21 cellular contexts compared by ENCODE assay signal in the genomic region with DNA sequence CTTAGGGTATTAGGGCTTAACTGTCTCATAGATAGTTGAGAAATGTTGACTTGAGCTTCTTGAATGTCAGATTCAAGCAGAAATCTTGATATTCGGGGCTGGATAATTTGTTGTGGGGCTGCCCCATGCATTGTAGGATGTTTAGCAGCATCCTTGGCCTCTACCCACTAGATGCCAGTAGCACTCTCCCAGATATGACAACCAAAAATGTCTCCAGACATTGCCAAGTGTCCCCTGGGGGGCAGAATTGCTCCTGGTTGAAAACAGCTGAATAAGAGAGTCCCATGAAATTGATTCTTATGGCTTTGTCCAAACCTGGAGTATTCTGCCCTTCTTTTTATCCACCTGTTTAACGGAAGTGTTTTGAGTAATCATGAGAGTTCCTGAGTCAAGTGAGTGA. TPM values are rescaled to one million over a fixed set of nuclear protein-coding genes. Genes with fewer than 3 reads are reported as not detected.
DNase-seq lines count a peak whose midpoint lies in the region; ATAC-seq and TF ChIP-seq lines count a peak whose summit lies in the region.
"Had no signal": no experiment of that assay in that cellular context is flagged by ENCODE, and none has a peak within 500 bp of the region (broad histone marks: within the 10 kb centered on the region; RNA-seq: fewer than 3 reads in every experiment).

No MANE protein-coding gene starts in this region.

- no peak overlapping the region for H2BK15ac ChIP-seq in mesendoderm (replicated peaks; ENCODE audit: low read depth)

- H3K4ac ChIP-seq in mesendoderm (ENCODE audit: low read depth, low read length): no peak overlapping the region

- H2AK5ac ChIP-seq in mesendoderm (ENCODE audit: low read length): no peak overlapping the region

- WGBS in mesendoderm (ENCODE audit: extremely low coverage, insufficient coverage, low lambda C conversion rate): no CpG with 5 or more reads among the region's 2 CpGs

- H3K23ac ChIP-seq in mesendoderm (ENCODE audit: low read length): no peak overlapping the region

- H3K27ac ChIP-seq in dorsolateral prefrontal cortex (no peak overlapping the region), mesendoderm (ENCODE audit: low read depth, low read length) (no peak overlapping the region)
- H3K27ac ChIP-seq: HL-60, left lung, psoas muscle, spleen had no signal

- ATAC-seq in HG03565 (IDR thresholded peaks at IDR 0.05; ENCODE audit: unreplicated experiment): no peak
- ATAC-seq: activated T-cell treated with anti-CD3 and anti-CD28 coated beads, Interleukin-2, amount 50 U/mL, for 72 hours; left lung; psoas muscle; stimulated activated naive B cell treated with anti-CD40 and anti-IgM and Interleukin-4, amounts not matched to agents 10 μg/mL and 1 μg/mL and 100 μg/mL, for 72 hours; T-cell had no signal

- no peak overlapping the region for H3K4me2 ChIP-seq in mesendoderm (ENCODE audit: low read length)

- no peak overlapping the region for H4K8ac ChIP-seq in mesendoderm (ENCODE audit: low read depth, low read length)

- no peak for TF ChIP-seq POLR2A in NB4 (IDR thresholded peaks at IDR 0.05; ENCODE audit: extremely low read depth, insufficient read length)

- H4K5ac ChIP-seq in mesendoderm (ENCODE audit: low read length): no peak overlapping the region

- no peak overlapping the region for H3K56ac ChIP-seq in mesendoderm (ENCODE audit: low read length)

- no peaks in the 10 kb centered on the region for H3K27me3 ChIP-seq in dorsolateral prefrontal cortex
- H3K27me3 ChIP-seq in mesendoderm (ENCODE audit: insufficient read depth, low read length, poor library complexity): no peaks in the 10 kb centered on the region
- H3K27me3 ChIP-seq: left lung, spleen had no signal

- no peak overlapping the region for H2BK5ac ChIP-seq in mesendoderm (ENCODE audit: low read length)

- no peaks in the 10 kb centered on the region for H3K79me1 ChIP-seq in mesendoderm (ENCODE audit: low read length)

- no peaks in the 10 kb centered on the region for H3K79me2 ChIP-seq in mesendoderm (ENCODE audit: control insufficient read depth, insufficient read depth, low read length)

- DNase-seq in DMS53 (lab: John Stamatoyannopoulos, UW) (peak; percentile 2), DMS53 treated with DMSO at 0.1 percent for 48 hours (lab: John Stamatoyannopoulos, UW; ENCODE audit: unreplicated experiment) (no peak), EH (ENCODE audit: low read depth) (peak; percentile 12), NB4 (ENCODE audit: low read depth) (peak; percentile 25), dorsolateral prefrontal cortex (peak in 5 of 10 donors; percentile 41 to 58 (median 50)), NCI-H1105 (lab: John Stamatoyannopoulos, UW) (no peak), mesendoderm (no peak)
- DNase-seq: 8988T; activated T-cell treated with anti-CD3 and anti-CD28 coated beads, Interleukin-2, amount 50 U/mL, for 72 hours; CD4-positive, alpha-beta memory T cell; endodermal cell; left lung; naive B cell; NCI-H510A; psoas muscle; spleen; stimulated activated naive B cell treated with anti-CD40 and anti-IgM and Interleukin-4, amounts not matched to agents 10 μg/mL and 1 μg/mL and 100 μg/mL, for 72 hours; T-cell had no signal

- no peak overlapping the region for H2BK120ac ChIP-seq in mesendoderm (ENCODE audit: low read depth, low read length)

- H3K36me3 ChIP-seq in mesendoderm (ENCODE audit: control insufficient read depth, insufficient read depth, low read length): no peaks in the 10 kb centered on the region

- intact Hi-C loops in dorsolateral prefrontal cortex (cut with DNase I): no loop called here

- no peak overlapping the region for H3K4me3 ChIP-seq in NB4 (ENCODE audit: low read depth, low read length)
- H3K4me3 ChIP-seq in dorsolateral prefrontal cortex: no peak overlapping the region
- H3K4me3 ChIP-seq in mesendoderm (ENCODE audit: low read length): no peak overlapping the region
- H3K4me3 ChIP-seq: left lung, psoas muscle, spleen had no signal

- H3K9ac ChIP-seq in mesendoderm (ENCODE audit: low read length): no peak overlapping the region

- no peaks in the 10 kb centered on the region for H3K4me1 ChIP-seq in mesendoderm (ENCODE audit: control insufficient read depth, low read depth, low read length)
- H3K4me1 ChIP-seq: left lung, psoas muscle, spleen had no signal

- TF ChIP-seq CTCF in NB4 (IDR thresholded peaks at IDR 0.05; ENCODE audit: low read depth, low read length) (peak; percentile 4), dorsolateral prefrontal cortex (IDR thresholded peaks at IDR 0.05 in 54 of 56, conservative IDR thresholded peaks at IDR 0.05 in 2 of 56; ENCODE audit: low read depth in 1 of 56, partially characterized antibody in 56 of 56) (peak in 29 of 56 donors; percentile 6 to 48 (median 29))

- no peak overlapping the region for H3K18ac ChIP-seq in mesendoderm (ENCODE audit: low read length)

RNA-seq across cellular contexts. Expression of gene LCMT2, which starts 15.9 kb away (rescaled TPM):
- 10 to 100 TPM in 2 of 120 experiments, 1 to 10 TPM in 118; 2.2 to 10.9 (median 7.0) TPM for total RNA-seq in dorsolateral prefrontal cortex
- 6.6 TPM for polyA plus RNA-seq in mesendoderm (2013, experiment 1 of 2)
- 6.7 TPM for polyA plus RNA-seq in mesendoderm (2013, experiment 2 of 2)

RNA-seq across cellular contexts. Expression of gene ZSCAN29, which starts 24.5 kb away (rescaled TPM):
- total RNA-seq in dorsolateral prefrontal cortex: 10 to 100 TPM; 16.1 to 41.9 (median 26.0) TPM
- polyA plus RNA-seq in mesendoderm (2013, experiment 1 of 2): 15.8 TPM
- 16.0 TPM for polyA plus RNA-seq in mesendoderm (2013, experiment 2 of 2)

RNA-seq across cellular contexts. Expression of gene TUBGCP4, which starts 24.6 kb away (rescaled TPM):
- total RNA-seq in dorsolateral prefrontal cortex: 10 to 100 TPM; 19.0 to 42.6 (median 29.7) TPM
- polyA plus RNA-seq in mesendoderm (2013, experiment 1 of 2): 12.0 TPM
- 11.8 TPM for polyA plus RNA-seq in mesendoderm (2013, experiment 2 of 2)

RNA-seq across cellular contexts. Expression of gene TGM7, which starts 44.2 kb away (rescaled TPM):
- under 1 TPM in 1 of 120 experiments, not detected in 119; 0.62 TPM for total RNA-seq in dorsolateral prefrontal cortex
- polyA plus RNA-seq in mesendoderm (2013, experiment 1 of 2): not detected
- 0.08 TPM for polyA plus RNA-seq in mesendoderm (2013, experiment 2 of 2)
- total RNA-seq: activated T-cell treated with anti-CD3 and anti-CD28 coated beads, Interleukin-2, amount 50 U/mL, for 72 hours; CD4-positive, alpha-beta memory T cell; endodermal cell; fibroblast of villous mesenchyme; left lung; spleen; T-cell had no signal
- polyA plus RNA-seq: CD4-positive, alpha-beta memory T cell; spleen had no signal

Comparison
In these comparisons a context has a peak if more than half of its experiments do, and no peak if none do; other contexts are left out.
1. DNase-seq: peak in DMS53 (single experiment), EH (single experiment) and NB4 (single experiment); none in DMS53 treated with DMSO at 0.1 percent for 48 hours (single experiment), NCI-H1105 (single experiment) and mesendoderm (single experiment).